In genomic region chr6:7190791-7191190, GRCh38 we compare ENCODE assay signal across 23 cellular contexts.
"Had no signal": no experiment of that assay in that cellular context is flagged by ENCODE, and none has a peak within 500 bp of the region (broad histone marks: within the 10 kb centered on the region; RNA-seq: fewer than 3 reads in every experiment).

No MANE protein-coding gene starts in this region.

- FAIRE-seq: kidney had no signal

- H3K4me3 Mint-ChIP-seq: naive thymus-derived CD8-positive, alpha-beta T cell had no signal

- H3K9me3 Mint-ChIP-seq: naive thymus-derived CD8-positive, alpha-beta T cell had no signal

- H3K27me3 ChIP-seq: hepatocyte, suprapubic skin, thyroid gland, upper lobe of left lung, uterus had no signal

- DNase-seq: central memory CD4-positive, alpha-beta T cell; dorsolateral prefrontal cortex; effector CD8-positive, alpha-beta T cell; foreskin melanocyte; head of caudate nucleus; kidney; left colon; left ventricle myocardium superior; mesendoderm; naive thymus-derived CD8-positive, alpha-beta T cell; occipital lobe; right cardiac atrium; stimulated activated CD4-positive, alpha-beta T cell treated with anti-CD3 and anti-CD28 coated beads, Interleukin-4, amount 100 ng/mL, for 1 hour; stimulated activated CD8-positive, alpha-beta memory T cell treated with anti-CD3 and anti-CD28 coated beads, Interleukin-4, amount 100 ng/mL, for 48 hours; stimulated activated naive CD4-positive, alpha-beta T cell; thyroid gland; upper lobe of left lung; uterus had no signal

- H3K9me3 ChIP-seq: suprapubic skin, thyroid gland, upper lobe of left lung, uterus had no signal

- H3K27me3 Mint-ChIP-seq: naive thymus-derived CD8-positive, alpha-beta T cell had no signal

- H3K27ac ChIP-seq: coronary artery, dorsolateral prefrontal cortex, hepatocyte, parathyroid adenoma, suprapubic skin, upper lobe of left lung, uterus had no signal

- H3K4me1 ChIP-seq: parathyroid adenoma, uterus had no signal

- ATAC-seq: left colon; left ventricle myocardium superior; naive thymus-derived CD8-positive, alpha-beta T cell; right cardiac atrium had no signal

- H3K36me3 ChIP-seq: uterus had no signal

- H3K4me3 ChIP-seq: coronary artery, dorsolateral prefrontal cortex, hepatocyte, lung, suprapubic skin, thyroid gland, upper lobe of left lung, uterus had no signal
